Comparison of ENCODE assay signal across 19 cellular contexts in genomic region chr5:138549414-138549813, GRCh38. TPM values are rescaled to one million over a fixed set of nuclear protein-coding genes. Genes with fewer than 3 reads are reported as not detected.
DNase-seq lines count a peak whose midpoint lies in the region; ATAC-seq and TF ChIP-seq lines count a peak whose summit lies in the region.
"Had no signal": no experiment of that assay in that cellular context is flagged by ENCODE, and none has a peak within 500 bp of the region (broad histone marks: within the 10 kb centered on the region; RNA-seq: fewer than 3 reads in every experiment).

No MANE protein-coding gene starts in this region.

- H3K27me3 Mint-ChIP-seq in activated T-cell treated with anti-CD3 and anti-CD28 coated beads, Interleukin-2, amount 50 U/mL, for 24 hours, result no peaks in the 10 kb centered on the region
- H3K27me3 Mint-ChIP-seq in CD8-positive, alpha-beta T cell (ENCODE audit: low read depth), result no peaks in the 10 kb centered on the region
- H3K27me3 Mint-ChIP-seq: CD4-positive, alpha-beta T cell; IgD-negative memory B cell had no signal

- peaks cover 20% of the 10 kb centered on the region for H3K4me1 ChIP-seq in CD8-positive, alpha-beta T cell (ENCODE audit: insufficient read depth, low read length)
- H3K4me1 ChIP-seq in mesenchymal stem cell (ENCODE audit: control insufficient read depth, insufficient read depth, low read depth, low read length) (peaks cover 9% of the 10 kb centered on the region), gastrocnemius medialis (peaks cover 37 to 38% of the 10 kb centered on the region in 2 donors)
- H3K4me1 ChIP-seq: BE2C had no signal

- no peak for TF ChIP-seq POLR2A in gastrocnemius medialis (IDR thresholded peaks at IDR 0.05)

- peaks cover 4% of the 10 kb centered on the region for H3K36me3 ChIP-seq in CD8-positive, alpha-beta T cell (ENCODE audit: insufficient read depth, low read length)
- peaks cover 10 to 30% of the 10 kb centered on the region in 2 experiments for H3K36me3 ChIP-seq in mesenchymal stem cell (ENCODE audit: control insufficient read depth in 1 of 2, insufficient read depth in 2 of 2, low read depth in 1 of 2, low read length in 2 of 2)
- H3K36me3 ChIP-seq in gastrocnemius medialis, result peaks cover 0 to 17% of the 10 kb centered on the region in 2 donors

- no peak overlapping the region for H3K18ac ChIP-seq in mesenchymal stem cell (ENCODE audit: low read depth in 1 of 2, low read length in 2 of 2)

- no peak overlapping the region for H3K4me3 Mint-ChIP-seq in activated T-cell treated with anti-CD3 and anti-CD28 coated beads, Interleukin-2, amount 50 U/mL, for 24 hours
- no peak overlapping the region for H3K4me3 Mint-ChIP-seq in CD8-positive, alpha-beta T cell
- H3K4me3 Mint-ChIP-seq: CD4-positive, alpha-beta T cell; H9 had no signal

- no peak overlapping the region for H2AK5ac ChIP-seq in mesenchymal stem cell (ENCODE audit: low read length, severe bottlenecking)

- in situ Hi-C loops in gastrocnemius medialis (cut with MboI; ENCODE audit: low sequenced_read_pairs in 4 of 4), result no loop called here

- H3K79me1 ChIP-seq in mesenchymal stem cell (replicated peaks; ENCODE audit: low read length, poor library complexity, severe bottlenecking), result peaks cover 12% of the 10 kb centered on the region

- no peaks in the 10 kb centered on the region for H3K9me3 ChIP-seq in CD8-positive, alpha-beta T cell (ENCODE audit: low read length)
- H3K9me3 ChIP-seq in mesenchymal stem cell (ENCODE audit: control insufficient read depth, low read length) (no peaks in the 10 kb centered on the region), gastrocnemius medialis (no peaks in the 10 kb centered on the region)
- H3K9me3 ChIP-seq: BE2C had no signal

- no peak overlapping the region for H3K4ac ChIP-seq in mesenchymal stem cell (ENCODE audit: low read depth in 1 of 2, low read length in 2 of 2)

- no peak overlapping the region for H2BK120ac ChIP-seq in mesenchymal stem cell (ENCODE audit: low read depth, low read length)

- no peak overlapping the region for H2BK15ac ChIP-seq in mesenchymal stem cell (ENCODE audit: low read depth, poor library complexity, severe bottlenecking)

- peaks cover 45% of the 10 kb centered on the region for H3K4me1 Mint-ChIP-seq in activated T-cell treated with anti-CD3 and anti-CD28 coated beads, Interleukin-2, amount 50 U/mL, for 24 hours (ENCODE audit: low read depth)
- H3K4me1 Mint-ChIP-seq in CD8-positive, alpha-beta T cell (ENCODE audit: low read depth), result peaks cover 52% of the 10 kb centered on the region

- peaks cover 76% of the 10 kb centered on the region for H3K36me3 Mint-ChIP-seq in activated T-cell treated with anti-CD3 and anti-CD28 coated beads, Interleukin-2, amount 50 U/mL, for 24 hours (ENCODE audit: low read depth)
- H3K36me3 Mint-ChIP-seq in CD8-positive, alpha-beta T cell, result peaks cover 18% of the 10 kb centered on the region
- H3K36me3 Mint-ChIP-seq: IgD-negative memory B cell had no signal

- no peak overlapping the region for H3K14ac ChIP-seq in mesenchymal stem cell (ENCODE audit: low read length in 2 of 2)

- no peak overlapping the region for H3K27ac ChIP-seq in CD8-positive, alpha-beta T cell (ENCODE audit: low read depth, low read length)
- peak overlapping the region; percentile 97 for H3K27ac ChIP-seq in VCaP
- no peak overlapping the region for H3K27ac ChIP-seq in mesenchymal stem cell (ENCODE audit: low read length, poor library complexity, severe bottlenecking)
- no peak overlapping the region for H3K27ac ChIP-seq in gastrocnemius medialis

- CTCF ChIA-PET in CD8-positive, alpha-beta T cell (lab: Charles Lee), result interaction anchor here (1.1 kb wide), 1 partner anchor 30 kb away, joined by 3 read pairs; no protein-coding TSS in a partner anchor

- ATAC-seq in CD8-positive, alpha-beta T cell, result no peak
- no peak for ATAC-seq in HG03196 (IDR thresholded peaks at IDR 0.05; ENCODE audit: unreplicated experiment)
- ATAC-seq in gastrocnemius medialis, result no peak
- ATAC-seq: GM12878, HepG2 had no signal

- no peak overlapping the region for H3K4me3 ChIP-seq in CD8-positive, alpha-beta T cell (ENCODE audit: low read depth, low read length)
- H3K4me3 ChIP-seq in mesenchymal stem cell (ENCODE audit: insufficient read depth in 1 of 2, low read depth in 1 of 2, low read length in 2 of 2), result no peak overlapping the region
- no peak overlapping the region for H3K4me3 ChIP-seq in gastrocnemius medialis
- H3K4me3 ChIP-seq: GM12878 had no signal

- intact Hi-C loops in CD8-positive, alpha-beta T cell (cut with DNase I, micrococcal nuclease), result loop anchor here (10.0 kb wide), 3 partner anchors 515 to 1015 kb away; partner anchors contain the start of genes FAM13B (in 2 of the 2), HNRNPA0 (in 1 of the 2) and UBE2D2 (in 1 of the 2)
- intact Hi-C loops in gastrocnemius medialis (cut with DNase I; ENCODE audit: low total_unique reads), result no loop called here

- H4K8ac ChIP-seq in mesenchymal stem cell (ENCODE audit: low read length), result no peak overlapping the region

- H3K27ac Mint-ChIP-seq in activated T-cell treated with anti-CD3 and anti-CD28 coated beads, Interleukin-2, amount 50 U/mL, for 24 hours, result peak overlapping the region; percentile 35
- peak overlapping the region; percentile 22 for H3K27ac Mint-ChIP-seq in CD8-positive, alpha-beta T cell
- H3K27ac Mint-ChIP-seq: H9 had no signal

- H3K4me2 ChIP-seq in mesenchymal stem cell (ENCODE audit: low read length, poor library complexity, severe bottlenecking), result no peak overlapping the region

- DNase-seq in activated T-cell treated with anti-CD3 and anti-CD28 coated beads, Interleukin-2, amount 50 U/mL, for 24 hours, result no peak
- DNase-seq in activated T-cell treated with anti-CD3 and anti-CD28 coated beads, Interleukin-2, amount 50 U/mL, for 48 hours, result no peak
- no peak for DNase-seq in CD8-positive, alpha-beta T cell
- no peak for DNase-seq in mesenchymal stem cell
- no peak for DNase-seq in DMS 273 (lab: John Stamatoyannopoulos, UW; ENCODE audit: unreplicated experiment)
- no peak for DNase-seq in gastrocnemius medialis
- DNase-seq: ACHN; BE2C; C1 segment of cervical spinal cord; CD4-positive, alpha-beta T cell; DMS53; DND-41; EL; H9 had no signal

- peak overlapping the region; percentile 24 for H3K9ac ChIP-seq in mesenchymal stem cell (ENCODE audit: low read length)

- POLR2A ChIA-PET in CD8-positive, alpha-beta T cell (lab: Charles Lee), result no interaction called here

- H2BK5ac ChIP-seq in mesenchymal stem cell (ENCODE audit: low read depth, low read length, poor library complexity, severe bottlenecking), result no peak overlapping the region

- H4K91ac ChIP-seq in mesenchymal stem cell (ENCODE audit: low read length), result no peak overlapping the region

- no peak for TF ChIP-seq CTCF in CD8-positive, alpha-beta T cell (IDR thresholded peaks at IDR 0.05)
- TF ChIP-seq CTCF in VCaP (conservative IDR thresholded peaks at IDR 0.05) (no peak), gastrocnemius medialis (IDR thresholded peaks at IDR 0.05 in 4 of 5, conservative IDR thresholded peaks at IDR 0.05 in 1 of 5) (no peak)

- H2BK12ac ChIP-seq in mesenchymal stem cell (ENCODE audit: low read length in 2 of 2), result no peak overlapping the region

- H3K23ac ChIP-seq in mesenchymal stem cell (ENCODE audit: low read length in 2 of 2), result no peak overlapping the region

- WGBS in mesenchymal stem cell, result 99% methylated on average over 4 of the region's 5 CpGs

- no peak overlapping the region for H2AFZ ChIP-seq in mesenchymal stem cell (ENCODE audit: low read depth, low read length)

- no peaks in the 10 kb centered on the region for H3K27me3 ChIP-seq in CD8-positive, alpha-beta T cell (ENCODE audit: insufficient read depth, low read length)
- H3K27me3 ChIP-seq in mesenchymal stem cell (ENCODE audit: control insufficient read depth in 1 of 2, insufficient read depth in 1 of 2, low read length in 2 of 2) (no peaks in the 10 kb centered on the region), gastrocnemius medialis (no peaks in the 10 kb centered on the region)
- H3K27me3 ChIP-seq: BE2C had no signal

- no peaks in the 10 kb centered on the region for H3K9me3 Mint-ChIP-seq in activated T-cell treated with anti-CD3 and anti-CD28 coated beads, Interleukin-2, amount 50 U/mL, for 24 hours
- no peaks in the 10 kb centered on the region for H3K9me3 Mint-ChIP-seq in CD8-positive, alpha-beta T cell
- H3K9me3 Mint-ChIP-seq: CD4-positive, alpha-beta T cell; H9; IgD-negative memory B cell had no signal

RNA-seq across cellular contexts. Expression of gene ETF1, which starts 6.4 kb away (rescaled TPM):
- total RNA-seq in CD8-positive, alpha-beta T cell, result 100 to 1,000 TPM; 241 to 247 TPM
- 93.4 TPM for polyA plus RNA-seq in mesenchymal stem cell (2013, experiment 1 of 2)
- 96.7 TPM for polyA plus RNA-seq in mesenchymal stem cell (2013, experiment 2 of 2)
- total RNA-seq in gastrocnemius medialis, result 100 to 1,000 TPM in 3 of 4 donors, 10 to 100 TPM in 1; 99.9 to 139 (median 117) TPM

RNA-seq across cellular contexts. Expression of gene HSPA9, which starts 25.8 kb away (rescaled TPM):
- 100 to 1,000 TPM; 464 to 500 TPM for total RNA-seq in CD8-positive, alpha-beta T cell
- 157 TPM for polyA plus RNA-seq in mesenchymal stem cell (2013, experiment 1 of 2)
- 152 TPM for polyA plus RNA-seq in mesenchymal stem cell (2013, experiment 2 of 2)
- 100 to 1,000 TPM; 449 to 840 (median 569) TPM for total RNA-seq in gastrocnemius medialis
